ENCODE assay signal across 25 cellular contexts in genomic region chr21:38112219-38112789, GRCh38.
"Had no signal": no experiment of that assay in that cellular context is flagged by ENCODE, and none has a peak within 500 bp of the region (broad histone marks: within the 10 kb centered on the region; RNA-seq: fewer than 3 reads in every experiment).

No MANE protein-coding gene starts in this region.

- H3K4me1 Mint-ChIP-seq: natural killer cell; nephron; neural progenitor cell; stimulated activated effector memory CD8-positive, alpha-beta T cell treated with anti-CD3 and anti-CD28 coated beads, Interleukin-12 subunit alpha, Interleukin-12 subunit beta, amount 100 ng/mL, for 72 hours; stimulated activated naive B cell treated with anti-CD40 and anti-IgM and Interleukin-4, amounts not matched to agents 10 μg/mL and 1 μg/mL and 100 μg/mL, for 72 hours had no signal

- H3K4me3 Mint-ChIP-seq: natural killer cell; nephron; neural progenitor cell; stimulated activated effector memory CD8-positive, alpha-beta T cell treated with anti-CD3 and anti-CD28 coated beads, Interleukin-12 subunit alpha, Interleukin-12 subunit beta, amount 100 ng/mL, for 72 hours; stimulated activated naive B cell treated with anti-CD40 and anti-IgM and Interleukin-4, amounts not matched to agents 10 μg/mL and 1 μg/mL and 100 μg/mL, for 72 hours; stimulated activated naive CD8-positive, alpha-beta T cell treated with anti-CD3 and anti-CD28 coated beads, Interleukin-15, Interleukin-2, amounts not matched to agents 100 ng/mL and 50 ng/mL, for 24 hours had no signal

- DNase-seq: natural killer cell; occipital lobe; ovary; posterior cingulate gyrus; psoas muscle; right cardiac atrium; right lobe of liver; sigmoid colon; small intestine; stimulated activated CD4-positive, alpha-beta T cell treated with anti-CD3 and anti-CD28 coated beads, Interleukin-15, amount 100 ng/mL, for 24 hours; stimulated activated CD4-positive, alpha-beta T cell treated with anti-CD3 and anti-CD28 coated beads, Interleukin-2, amount 100 ng/mL, for 24 hours; stimulated activated CD4-positive, alpha-beta T cell treated with anti-CD3 and anti-CD28 coated beads, Interleukin-2, amount 100 ng/mL, for 48 hours; stimulated activated CD4-positive, alpha-beta T cell treated with anti-CD3 and anti-CD28 coated beads, Interleukin-4, amount 100 ng/mL, for 24 hours; stimulated activated naive B cell treated with anti-CD40 and anti-IgM and Interleukin-4, amounts not matched to agents 10 μg/mL and 1 μg/mL and 100 μg/mL, for 72 hours; stimulated activated naive CD4-positive, alpha-beta T cell treated with Interleukin-2 at 50 U/mL for 16 hours; stomach; thyroid gland; trophoblast cell; upper lobe of right lung; uterus had no signal

- H3K9me3 Mint-ChIP-seq: stimulated activated naive CD8-positive, alpha-beta T cell treated with anti-CD3 and anti-CD28 coated beads, Interleukin-15, Interleukin-2, amounts not matched to agents 100 ng/mL and 50 ng/mL, for 24 hours had no signal

- ATAC-seq: natural killer cell; psoas muscle; right cardiac atrium; right lobe of liver; stimulated activated effector memory CD8-positive, alpha-beta T cell treated with anti-CD3 and anti-CD28 coated beads, Interleukin-12 subunit alpha, Interleukin-12 subunit beta, amount 100 ng/mL, for 72 hours; stimulated activated naive B cell treated with anti-CD40 and anti-IgM and Interleukin-4, amounts not matched to agents 10 μg/mL and 1 μg/mL and 100 μg/mL, for 72 hours; upper lobe of right lung had no signal

- H3K36me3 Mint-ChIP-seq: natural killer cell; neural progenitor cell; stimulated activated effector memory CD8-positive, alpha-beta T cell treated with anti-CD3 and anti-CD28 coated beads, Interleukin-12 subunit alpha, Interleukin-12 subunit beta, amount 100 ng/mL, for 72 hours; stimulated activated naive B cell treated with anti-CD40 and anti-IgM and Interleukin-4, amounts not matched to agents 10 μg/mL and 1 μg/mL and 100 μg/mL, for 72 hours had no signal

- H3K27me3 Mint-ChIP-seq: stimulated activated naive CD8-positive, alpha-beta T cell treated with anti-CD3 and anti-CD28 coated beads, Interleukin-15, Interleukin-2, amounts not matched to agents 100 ng/mL and 50 ng/mL, for 24 hours had no signal

- H3K27ac Mint-ChIP-seq: natural killer cell; nephron; neural progenitor cell; progenitor cell of endocrine pancreas; stimulated activated effector memory CD8-positive, alpha-beta T cell treated with anti-CD3 and anti-CD28 coated beads, Interleukin-12 subunit alpha, Interleukin-12 subunit beta, amount 100 ng/mL, for 72 hours; stimulated activated naive B cell treated with anti-CD40 and anti-IgM and Interleukin-4, amounts not matched to agents 10 μg/mL and 1 μg/mL and 100 μg/mL, for 72 hours; stimulated activated naive CD8-positive, alpha-beta T cell treated with anti-CD3 and anti-CD28 coated beads, Interleukin-15, Interleukin-2, amounts not matched to agents 100 ng/mL and 50 ng/mL, for 24 hours had no signal
